Comparison of ENCODE assay signal across 16 cellular contexts in the genomic region with DNA sequence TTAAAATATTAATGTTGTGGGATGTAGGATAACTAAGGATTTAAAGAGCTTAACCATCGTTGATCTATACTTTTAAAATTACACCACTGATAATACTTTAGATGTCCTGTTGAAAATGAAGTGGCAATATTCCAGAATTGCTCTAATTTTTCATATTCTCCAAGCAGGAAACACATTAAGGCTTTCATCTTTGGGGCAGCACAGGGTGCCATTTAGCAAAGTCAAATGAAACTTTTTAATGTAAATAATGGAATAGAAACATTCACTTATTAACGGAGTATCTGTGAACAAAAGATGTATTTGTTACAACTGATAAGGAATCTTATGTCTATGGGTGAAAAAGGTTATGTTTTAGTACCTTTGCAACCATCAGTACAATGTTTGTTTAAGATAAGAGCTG. TPM values are rescaled to one million over a fixed set of nuclear protein-coding genes. Genes with fewer than 3 reads are reported as not detected.
DNase-seq lines count a peak whose midpoint lies in the region; ATAC-seq, FAIRE-seq and TF ChIP-seq lines count a peak whose summit lies in the region.
"Had no signal": no experiment of that assay in that cellular context is flagged by ENCODE, and none has a peak within 500 bp of the region (broad histone marks: within the 10 kb centered on the region; RNA-seq: fewer than 3 reads in every experiment).

No MANE protein-coding gene starts in this region.

- no peak overlapping the region for H2AFZ ChIP-seq in K562 (ENCODE audit: low read depth, low read length)
- no peak overlapping the region for H2AFZ ChIP-seq in GM23248

- in situ Hi-C loops in K562 (cut with MboI), result no loop called here
- in situ Hi-C loops in GM23248 (cut with MboI), result no loop called here

- no peak for FAIRE-seq in K562 (lab: Jason Lieb, UNC)
- FAIRE-seq: A549, GM12891 had no signal

- ATAC-seq in K562, result no peak
- no peak for ATAC-seq in GM19023 (IDR thresholded peaks at IDR 0.05; ENCODE audit: unreplicated experiment)
- ATAC-seq: A549; CD8-positive, alpha-beta T cell had no signal

- no peak for TF ChIP-seq CTCF in K562 (IDR thresholded peaks at IDR 0.05 in 2 of 3, conservative IDR thresholded peaks at IDR 0.05 in 1 of 3; ENCODE audit: insufficient read depth in 2 of 3, low read depth in 1 of 3, low read length in 3 of 3)

- no peak for TF ChIP-seq EP300 in K562 (IDR thresholded peaks at IDR 0.05; ENCODE audit: low read length)

- no peak overlapping the region for H3K9ac ChIP-seq in K562 (ENCODE audit: insufficient read depth in 1 of 2, low read depth in 2 of 2, low read length in 2 of 2)
- no peak overlapping the region for H3K9ac ChIP-seq in GM23248
- H3K9ac ChIP-seq: BLaER1 treated with 17β-estradiol and CSF1 and Interleukin-3, amounts not matched to agents 10 nM and 100 nM had no signal

- H3K4me3 ChIP-seq in K562 (no peak overlapping the region), GM23248 (no peak overlapping the region)
- H3K4me3 ChIP-seq: A549; BLaER1 treated with 17β-estradiol and CSF1 and Interleukin-3, amounts not matched to agents 10 nM and 100 nM had no signal

- DNase-seq in COLO829 (ENCODE audit: low spot score) (peak; percentile 21), NCI-H146 (lab: John Stamatoyannopoulos, UW) (peak; percentile 31), K562 (ENCODE audit: extremely low read depth in 1 of 4, low spot score in 3 of 4) (no peak), GM23248 (no peak)
- DNase-seq: AML-193; CD4-positive, alpha-beta T cell; CD8-positive, alpha-beta T cell; COR-L47; DMS79 treated with DMSO at 0.1 percent for 48 hours; GF-D8 had no signal

- no peaks in the 10 kb centered on the region for H3K9me1 ChIP-seq in K562 (ENCODE audit: control insufficient read depth, insufficient read depth, low read length)

- no peaks in the 10 kb centered on the region for H3K79me2 ChIP-seq in K562 (ENCODE audit: control insufficient read depth, insufficient read depth, low read length)
- H3K79me2 ChIP-seq in GM23248 (ENCODE audit: insufficient read depth), result no peaks in the 10 kb centered on the region

- H3K4me1 ChIP-seq in K562 (replicated peaks in 1 of 2; ENCODE audit: control insufficient read depth in 2 of 2, insufficient read depth in 2 of 2, low read length in 2 of 2) (no peaks in the 10 kb centered on the region), GM23248 (ENCODE audit: insufficient read depth) (no peaks in the 10 kb centered on the region)
- H3K4me1 ChIP-seq: A549; BLaER1 treated with 17β-estradiol and CSF1 and Interleukin-3, amounts not matched to agents 10 nM and 100 nM had no signal

- CTCF ChIA-PET in K562 (lab: Yijun Ruan, JAX; ENCODE audit: low intra/inter-chr PET ratio), result interaction anchor here (1.0 kb wide), 1 partner anchor 11 kb away, joined by 3 read pairs; no protein-coding TSS in a partner anchor

- no peak for TF ChIP-seq RAD21 in K562 (CRISPR knock-in tag; conservative IDR thresholded peaks at IDR 0.05 in 1 of 2, IDR thresholded peaks at IDR 0.05 in 1 of 2)

- TF ChIP-seq POLR2A in K562 (conservative IDR thresholded peaks at IDR 0.05), result no peak

- H3K36me3 ChIP-seq in K562 (ENCODE audit: control insufficient read depth, insufficient read depth, low read length) (no peaks in the 10 kb centered on the region), GM23248 (ENCODE audit: low read depth) (no peaks in the 10 kb centered on the region)
- H3K36me3 ChIP-seq: BLaER1 treated with 17β-estradiol and CSF1 and Interleukin-3, amounts not matched to agents 10 nM and 100 nM had no signal

- POLR2A ChIA-PET in K562 (lab: Yijun Ruan, JAX), result interaction anchor here (0.8 kb wide), 1 partner anchor 22 kb away, joined by 3 read pairs; no protein-coding TSS in a partner anchor

- H3K9me3 ChIP-seq in K562 (replicated peaks; ENCODE audit: control insufficient read depth, insufficient read depth, low read depth, low read length), result no peaks in the 10 kb centered on the region
- no peaks in the 10 kb centered on the region for H3K9me3 ChIP-seq in GM23248 (ENCODE audit: low read depth)
- H3K9me3 ChIP-seq: A549; BLaER1 treated with 17β-estradiol and CSF1 and Interleukin-3, amounts not matched to agents 10 nM and 100 nM had no signal

- peaks cover 0 to 8% of the 10 kb centered on the region in 2 experiments; a peak in 2 of 5 replicates for H3K27me3 ChIP-seq in K562 (ENCODE audit: control insufficient read depth in 2 of 2, insufficient read depth in 2 of 2, low read length in 2 of 2)
- H3K27me3 ChIP-seq in GM23248 (replicated peaks; ENCODE audit: insufficient read depth), result no peaks in the 10 kb centered on the region
- H3K27me3 ChIP-seq: BLaER1 treated with 17β-estradiol and CSF1 and Interleukin-3, amounts not matched to agents 10 nM and 100 nM had no signal

- H3F3A ChIP-seq in GM23248 (ENCODE audit: insufficient read depth), result no peaks in the 10 kb centered on the region

- WGBS in K562 (ENCODE audit: insufficient coverage, low coverage, missing lambda C conversion rate), result 0% methylated on average over 2 of the region's 2 CpGs
- WGBS in GM23248 (ENCODE audit: low coverage in 1 of 2, low lambda C conversion rate in 2 of 2, missing lambda C conversion rate in 2 of 2), 2 experiments, result 9 to 11% methylated on average over 2 of the region's 2 CpGs

- H4K20me1 ChIP-seq in K562 (replicated peaks; ENCODE audit: control insufficient read depth, insufficient read depth, low read length), result no peaks in the 10 kb centered on the region
- no peaks in the 10 kb centered on the region for H4K20me1 ChIP-seq in GM23248 (ENCODE audit: insufficient read depth)
- H4K20me1 ChIP-seq: BLaER1 treated with 17β-estradiol and CSF1 and Interleukin-3, amounts not matched to agents 10 nM and 100 nM had no signal

- H3K9me2 ChIP-seq in GM23248 (ENCODE audit: insufficient read depth), result no peaks in the 10 kb centered on the region

- BruUV-seq in K562 (replicated peaks; lab: Mats Ljungman, UMichigan), result no TSS peak

- intact Hi-C loops in K562 (cut with micrococcal nuclease), result no loop called here

- H3K4me2 ChIP-seq in K562 (ENCODE audit: insufficient read depth, low read length), result no peak overlapping the region
- no peak overlapping the region for H3K4me2 ChIP-seq in GM23248 (ENCODE audit: unreplicated experiment)
- H3K4me2 ChIP-seq: A549; BLaER1 treated with 17β-estradiol and CSF1 and Interleukin-3, amounts not matched to agents 10 nM and 100 nM had no signal

- H3K27ac ChIP-seq in K562 (ENCODE audit: extremely low read depth, low read depth, low read length), result no peak overlapping the region
- no peak overlapping the region for H3K27ac ChIP-seq in GM23248
- H3K27ac ChIP-seq: 22Rv1; A549; BLaER1 treated with 17β-estradiol and CSF1 and Interleukin-3, amounts not matched to agents 10 nM and 100 nM; C4-2B had no signal

TF ChIP-seq in K562, 482 proteins besides CTCF, POLR2A, EP300 and RAD21 (continues in another document):
- TF ChIP-seq NR2C1 (IDR thresholded peaks at IDR 0.05) (no peak), NR2C1 (tag; IDR thresholded peaks at IDR 0.05) (no peak), CBX5 (IDR thresholded peaks at IDR 0.05; ENCODE audit: borderline replicate concordance, low read depth) (no peak), ZNF408 (CRISPR knock-in tag; IDR thresholded peaks at IDR 0.05; ENCODE audit: low read depth) (no peak), POLR2H (tag; IDR thresholded peaks at IDR 0.05; ENCODE audit: low read depth) (peak; percentile 32; the same call in 1 of the 2 replicates), SRSF3 (IDR thresholded peaks at IDR 0.05; ENCODE audit: insufficient read depth, low read length) (no peak), SMARCC2 (IDR thresholded peaks at IDR 0.05; ENCODE audit: low read depth) (no peak), BDP1 (IDR thresholded peaks at IDR 0.05; ENCODE audit: insufficient read depth, insufficient read length) (no peak), SMARCB1 (IDR thresholded peaks at IDR 0.05; ENCODE audit: insufficient read length, low read depth) (no peak), ZNF707 (CRISPR knock-in tag; conservative IDR thresholded peaks at IDR 0.05) (no peak)
- TF ChIP-seq, protein P1, sequence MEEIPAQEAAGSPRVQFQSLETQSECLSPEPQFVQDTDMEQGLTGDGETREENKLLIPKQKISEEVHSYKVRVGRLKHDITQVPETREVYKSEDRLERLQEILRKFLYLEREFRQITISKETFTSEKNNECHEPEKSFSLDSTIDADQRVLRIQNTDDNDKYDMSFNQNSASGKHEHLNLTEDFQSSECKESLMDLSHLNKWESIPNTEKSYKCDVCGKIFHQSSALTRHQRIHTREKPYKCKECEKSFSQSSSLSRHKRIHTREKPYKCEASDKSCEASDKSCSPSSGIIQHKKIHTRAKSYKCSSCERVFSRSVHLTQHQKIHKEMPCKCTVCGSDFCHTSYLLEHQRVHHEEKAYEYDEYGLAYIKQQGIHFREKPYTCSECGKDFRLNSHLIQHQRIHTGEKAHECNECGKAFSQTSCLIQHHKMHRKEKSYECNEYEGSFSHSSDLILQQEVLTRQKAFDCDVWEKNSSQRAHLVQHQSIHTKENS (CRISPR knock-in tag; IDR thresholded peaks at IDR 0.05), result no peak
- TF ChIP-seq, protein P2, sequence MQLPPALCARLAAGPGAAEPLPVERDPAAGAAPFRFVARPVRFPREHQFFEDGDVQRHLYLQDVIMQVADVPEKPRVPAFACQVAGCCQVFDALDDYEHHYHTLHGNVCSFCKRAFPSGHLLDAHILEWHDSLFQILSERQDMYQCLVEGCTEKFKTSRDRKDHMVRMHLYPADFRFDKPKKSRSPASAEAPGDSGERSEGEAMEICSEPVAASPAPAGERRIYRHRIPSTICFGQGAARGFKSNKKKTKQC (CRISPR knock-in tag; IDR thresholded peaks at IDR 0.05), result no peak

RNA-seq across cellular contexts. Expression of a gene that starts 50.0 kb away (rescaled TPM):
- total RNA-seq in K562 (2011; cell fraction: chromatin; rRNA removed; ENCODE audit: low replicate concordance), result 458 and 1,073 TPM in 2 replicates
- total RNA-seq in K562 (2011; cell fraction: nucleolus; rRNA removed), result 474 and 541 TPM in 2 replicates
- 882 and 1,501 TPM in 2 replicates for total RNA-seq in K562 (2011; cell fraction: nucleoplasm; rRNA removed)
- total RNA-seq in K562 (2014; rRNA removed) (55.3 and 100 TPM in 2 replicates), K562 (2014; rRNA removed; fragmentation: Illumina TruSeq; extraction: Trizol) (177 and 218 TPM in 2 replicates), K562 (2015; rRNA removed; fragmentation: Illumina TruSeq; extraction: Trizol) (130 and 149 TPM in 2 replicates), K562 (2021) (77.8 and 106 TPM in 2 replicates)
- polyA plus RNA-seq in K562 (2011; rRNA removed) (147 and 182 TPM in 2 replicates), K562 (2014; fragmentation: Illumina TruSeq; extraction: Trizol) (43.2 and 59.7 TPM in 2 replicates), K562 (2014; fragmentation: Nextera tagmentation; extraction: Ambion mirVana) (10 to 100 TPM; 44.2 to 67.6 TPM), K562 (2014; rRNA removed) (77.9 and 119 TPM in 2 replicates), GM23248 (2016; fragmentation: Nextera tagmentation; extraction: Ambion mirVana) (0.20 and 0.27 TPM in 2 replicates)
- 8.2 and 35.8 TPM in 2 replicates for polyA plus RNA-seq in K562 (2011; cell fraction: cytosol; rRNA removed)
- 165 and 195 TPM in 2 replicates for polyA plus RNA-seq in K562 (2011; cell fraction: nucleus; rRNA removed)
- 21.0 and 54.8 TPM in 2 replicates for polyA plus RNA-seq in K562 (2012)
- 251 and 360 TPM in 2 replicates for polyA minus RNA-seq in K562 (2011; rRNA and poly(A)+ RNA removed)
- polyA minus RNA-seq in K562 (2011; cell fraction: cytosol; rRNA and poly(A)+ RNA removed), result 17.0 and 22.7 TPM in 2 replicates
- 714 and 1,502 TPM in 2 replicates for polyA minus RNA-seq in K562 (2011; cell fraction: nucleus; rRNA and poly(A)+ RNA removed)
- 0.43 and 2.5 TPM in 2 replicates for total RNA-seq in GM23248 (2014; rRNA removed; shearing (Covaris generic))

Comparison
In these comparisons a context has a peak if more than half of its experiments do, and no peak if none do; other contexts are left out.
1. DNase-seq: peak in COLO829 (single experiment) and NCI-H146 (single experiment); none in K562 (0 of 4) and GM23248 (single experiment).
2. RNA of a gene that starts 50.0 kb away (total RNA-seq): 55.3 to 1,501 TPM in K562; 0.43 to 2.5 TPM in GM23248; every median in the first group is over 10 times any median in the second.